27 cellular contexts compared by ENCODE assay signal in genomic region chr11:2149471-2150205, GRCh38. TPM values are rescaled to one million over a fixed set of nuclear protein-coding genes. Genes with fewer than 3 reads are reported as not detected.
DNase-seq lines count a peak whose midpoint lies in the region; ATAC-seq and TF ChIP-seq lines count a peak whose summit lies in the region.
"Had no signal": no experiment of that assay in that cellular context is flagged by ENCODE, and none has a peak within 500 bp of the region (broad histone marks: within the 10 kb centered on the region; RNA-seq: fewer than 3 reads in every experiment).

No MANE protein-coding gene starts in this region.

- no peak overlapping the region for H3K4ac ChIP-seq in neuronal stem cell (ENCODE audit: low read length)

- H3K36me3 ChIP-seq in neuronal stem cell (replicated peaks in 1 of 2; ENCODE audit: control insufficient read depth in 2 of 2, insufficient read depth in 2 of 2, low read length in 2 of 2): no peaks in the 10 kb centered on the region
- no peaks in the 10 kb centered on the region for H3K36me3 ChIP-seq in MG63

- no peak overlapping the region for H3K14ac ChIP-seq in neuronal stem cell (ENCODE audit: low read length)

- H3K4me1 Mint-ChIP-seq in brain (peaks cover 45% of the 10 kb centered on the region), mesothelial cell of epicardium (peaks cover 26% of the 10 kb centered on the region)

- no CpG with 5 or more reads among the region's 13 CpGs for WGBS in neuronal stem cell (ENCODE audit: extremely low coverage in 2 of 2, insufficient read length in 2 of 2, insufficient replicate concordance in 1 of 2), 2 donors

- H3K23ac ChIP-seq in neuronal stem cell (ENCODE audit: low read depth, low read length, poor library complexity): peak overlapping the region; percentile 34

- DNase-seq in mesothelial cell of epicardium (ENCODE audit: low spot score in 2 of 2, unreplicated experiment in 2 of 2): no peak
- no peak for DNase-seq in neuronal stem cell (ENCODE audit: low spot score)
- no peak for DNase-seq in MG63
- no peak for DNase-seq in SW480 (ENCODE audit: low spot score)
- DNase-seq: C1 segment of cervical spinal cord; CD4-positive, alpha-beta memory T cell; DMS53; KG1; MM.1S; NCI-H1417 treated with DMSO at 0.1 percent for 48 hours; NCI-H1694 treated with DMSO at 0.1 percent for 48 hours; NCI-H2081 treated with DMSO at 0.1 percent for 48 hours; NCI-H2171; NCI-H226; NCI-H510A; SHP77 treated with DMSO at 0.1 percent for 48 hours had no signal

- no peak overlapping the region for H4K91ac ChIP-seq in neuronal stem cell (ENCODE audit: low read depth, low read length, poor library complexity)

- H2AK5ac ChIP-seq in neuronal stem cell (ENCODE audit: low read depth, low read length): peak overlapping the region; percentile 66

- TF ChIP-seq CTCF in brain (conservative IDR thresholded peaks at IDR 0.05): no peak
- no peak for TF ChIP-seq CTCF in mesothelial cell of epicardium (IDR thresholded peaks at IDR 0.05; ENCODE audit: unreplicated experiment)

- H3K4me3 Mint-ChIP-seq in brain (peak overlapping the region in 4 of 5 experiments; percentile 4 to 59 (median 40)), mesothelial cell of epicardium (no peak overlapping the region)
- H3K4me3 Mint-ChIP-seq: CD4-positive, alpha-beta memory T cell had no signal

- no peaks in the 10 kb centered on the region for H3K79me1 ChIP-seq in neuronal stem cell (ENCODE audit: low read depth, low read length)

- H3K27me3 Mint-ChIP-seq in brain (peaks cover 49% of the 10 kb centered on the region), mesothelial cell of epicardium (ENCODE audit: low read depth) (peaks cover 63% of the 10 kb centered on the region)

- H3K9me3 ChIP-seq in neuronal stem cell (replicated peaks in 1 of 2; ENCODE audit: control insufficient read depth in 2 of 2, insufficient read depth in 1 of 2, low read depth in 1 of 2, low read length in 2 of 2): no peaks in the 10 kb centered on the region
- no peaks in the 10 kb centered on the region for H3K9me3 ChIP-seq in MG63

- peak overlapping the region; percentile 88 for H3K18ac ChIP-seq in neuronal stem cell (ENCODE audit: low read length)

- H2BK120ac ChIP-seq in neuronal stem cell (ENCODE audit: low read depth, low read length): no peak overlapping the region

- H2BK15ac ChIP-seq in neuronal stem cell (ENCODE audit: low read length): peak overlapping the region; percentile 60

- peak overlapping the region; percentile 92 for H2BK12ac ChIP-seq in neuronal stem cell (ENCODE audit: low read length)

- H3K4me1 ChIP-seq in neuronal stem cell (ENCODE audit: control insufficient read depth in 2 of 2, insufficient read depth in 1 of 2, low read depth in 1 of 2, low read length in 2 of 2): peaks cover 8 to 31% of the 10 kb centered on the region in 2 donors

- H3K27ac Mint-ChIP-seq in brain: peak overlapping the region in 3 of 5 experiments; percentile 70 to 92 (median 73)
- peak overlapping the region; percentile 53 for H3K27ac Mint-ChIP-seq in mesothelial cell of epicardium

- H3K9ac ChIP-seq in neuronal stem cell (ENCODE audit: low read depth, low read length, poor library complexity): no peak overlapping the region

- ATAC-seq in GM21381 (IDR thresholded peaks at IDR 0.05; ENCODE audit: unreplicated experiment) (no peak), HG02938 (IDR thresholded peaks at IDR 0.05; ENCODE audit: unreplicated experiment) (no peak)
- ATAC-seq: Panc1 had no signal

- H3K4me3 ChIP-seq in neuronal stem cell (ENCODE audit: low read length in 2 of 2): no peak overlapping the region
- no peak overlapping the region for H3K4me3 ChIP-seq in MG63
- H3K4me3 ChIP-seq: SK-N-MC had no signal

- H3K36me3 Mint-ChIP-seq in brain (no peaks in the 10 kb centered on the region), mesothelial cell of epicardium (peaks cover 6% of the 10 kb centered on the region)
- H3K36me3 Mint-ChIP-seq: CD4-positive, alpha-beta memory T cell had no signal

- H3K9me3 Mint-ChIP-seq in brain (peaks cover 0 to 5% (median 0%) of the 10 kb centered on the region in 5 experiments), mesothelial cell of epicardium (no peaks in the 10 kb centered on the region)
- H3K9me3 Mint-ChIP-seq: CD4-positive, alpha-beta memory T cell had no signal

- no peak overlapping the region for H2AFZ ChIP-seq in neuronal stem cell (ENCODE audit: low read length)

- H3K4me2 ChIP-seq in neuronal stem cell (ENCODE audit: insufficient read depth, low read length, poor library complexity, severe bottlenecking): peak overlapping the region; percentile 20

- no peak overlapping the region for H2BK5ac ChIP-seq in neuronal stem cell (ENCODE audit: low read length)

- no peak overlapping the region for H4K8ac ChIP-seq in neuronal stem cell (ENCODE audit: low read depth, low read length)

- H3K27me3 ChIP-seq in neuronal stem cell (ENCODE audit: control insufficient read depth in 3 of 3, insufficient read depth in 3 of 3, low read depth in 1 of 3, low read length in 3 of 3) (peaks cover 17 to 77% (median 39%) of the 10 kb centered on the region in 3 experiments), MG63 (peaks cover 40% of the 10 kb centered on the region)

- peak overlapping the region; percentile 3 for H3K27ac ChIP-seq in neuronal stem cell (replicated peaks; ENCODE audit: low read length)
- H3K27ac ChIP-seq: RWPE1, SK-N-MC had no signal

RNA-seq across cellular contexts. Expression of gene IGF2, which starts 10.4 kb away (rescaled TPM):
- polyA plus RNA-seq in brain (ENCODE audit: insufficient read depth, low read depth, low replicate concordance): 11.4 TPM
- total RNA-seq in mesothelial cell of epicardium: 3,009 to 3,275 TPM (median 3,171 TPM) in 3 replicates
- polyA plus RNA-seq in neuronal stem cell (2013, experiment 1 of 2): 11.8 TPM
- 11.0 TPM for polyA plus RNA-seq in neuronal stem cell (2013, experiment 2 of 2)
- not detected in 2 replicates for total RNA-seq in MG63 (2014; rRNA removed; shearing (Covaris generic); ENCODE audit: low replicate concordance)
- total RNA-seq: CD4-positive, alpha-beta memory T cell; G401 had no signal
- polyA plus RNA-seq: CD4-positive, alpha-beta memory T cell had no signal

RNA-seq across cellular contexts. Expression of gene INS, which starts 11.4 kb away (rescaled TPM):
- polyA plus RNA-seq in brain (ENCODE audit: insufficient read depth, low read depth, low replicate concordance): not detected
- not detected in 3 replicates for total RNA-seq in mesothelial cell of epicardium
- not detected for polyA plus RNA-seq in neuronal stem cell (2013, experiment 1 of 2)
- not detected for polyA plus RNA-seq in neuronal stem cell (2013, experiment 2 of 2)
- not detected in 2 replicates for total RNA-seq in MG63 (2014; rRNA removed; shearing (Covaris generic); ENCODE audit: low replicate concordance)
- total RNA-seq: A673; CD4-positive, alpha-beta memory T cell; Daoy; G401; H1; IMR-90 had no signal
- polyA plus RNA-seq: CD4-positive, alpha-beta memory T cell; H1; IMR-90 had no signal

RNA-seq across cellular contexts. Expression of gene TH, which starts 22.0 kb away (rescaled TPM):
- polyA plus RNA-seq in brain (ENCODE audit: insufficient read depth, low read depth, low replicate concordance): 3.5 TPM
- total RNA-seq in mesothelial cell of epicardium: 0.77 to 1.4 TPM (median 1.1 TPM) in 3 replicates
- polyA plus RNA-seq in neuronal stem cell (2013, experiment 1 of 2): 1.0 TPM
- polyA plus RNA-seq in neuronal stem cell (2013, experiment 2 of 2): 0.82 TPM
- total RNA-seq in MG63 (2014; rRNA removed; shearing (Covaris generic); ENCODE audit: low replicate concordance): not detected in 2 replicates
- total RNA-seq: A673; CD4-positive, alpha-beta memory T cell; Daoy; G401; H1; IMR-90 had no signal
- polyA plus RNA-seq: CD4-positive, alpha-beta memory T cell had no signal

Comparison
In these comparisons a context has a peak if more than half of its experiments do, and no peak if none do; other contexts are left out.
1. RNA of gene IGF2, which starts 10.4 kb away (total RNA-seq): 3,009 to 3,275 TPM in mesothelial cell of epicardium; not detected in MG63; every median in the first group is over 1,000 times any median in the second.